ENCODE assay signal across 10 cellular contexts in the genomic region with DNA sequence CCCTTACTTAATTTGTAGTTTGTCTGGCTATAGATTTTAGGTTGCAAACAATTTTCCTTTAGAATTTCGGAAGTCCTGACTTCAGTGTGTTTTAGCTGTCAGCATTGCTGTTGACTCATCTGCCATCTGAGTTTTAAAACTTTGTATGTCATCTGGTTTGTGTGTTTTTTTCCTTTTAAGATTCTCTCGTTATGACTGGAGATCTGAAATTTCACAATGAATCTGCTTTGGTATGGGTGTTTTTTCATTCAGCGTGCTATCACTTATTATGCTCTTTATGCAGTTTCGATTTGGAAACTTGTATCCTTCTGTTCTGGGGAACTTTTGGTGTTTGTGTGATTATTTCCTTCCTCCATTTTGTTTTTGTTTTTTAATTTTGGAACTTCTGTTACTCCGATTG. TPM values are rescaled to one million over a fixed set of nuclear protein-coding genes. Genes with fewer than 3 reads are reported as not detected.
DNase-seq lines count a peak whose midpoint lies in the region; ATAC-seq lines count a peak whose summit lies in the region.
"Had no signal": no experiment of that assay in that cellular context is flagged by ENCODE, and none has a peak within 500 bp of the region (broad histone marks: within the 10 kb centered on the region; RNA-seq: fewer than 3 reads in every experiment).

No MANE protein-coding gene starts in this region.

- intact Hi-C loops in posterior vena cava (cut with DNase I) = no loop called here

- peaks cover 14% of the 10 kb centered on the region for H3K9me3 Mint-ChIP-seq in activated T-cell treated with anti-CD3 and anti-CD28 coated beads, Interleukin-2, amount 50 U/mL, for 4 hours
- no peaks in the 10 kb centered on the region for H3K9me3 Mint-ChIP-seq in stimulated activated memory B cell treated with anti-CD40 and anti-IgM and Interleukin-4, amounts not matched to agents 10 μg/mL and 1 μg/mL and 100 μg/mL, for 72 hours

- peak; percentile 91 to 94 for ATAC-seq in activated T-cell treated with anti-CD3 and anti-CD28 coated beads, Interleukin-2, amount 50 U/mL, for 4 hours
- ATAC-seq in GM21528 (IDR thresholded peaks at IDR 0.05; ENCODE audit: low FRiP score, unreplicated experiment) = peak; percentile 61
- ATAC-seq in HG03558 (IDR thresholded peaks at IDR 0.05; ENCODE audit: extremely low read depth, unreplicated experiment) = peak; percentile 82
- peak; percentile 74 for ATAC-seq in stimulated activated memory B cell treated with anti-CD40 and anti-IgM and Interleukin-4, amounts not matched to agents 10 μg/mL and 1 μg/mL and 100 μg/mL, for 72 hours

- H3K4me1 Mint-ChIP-seq in activated T-cell treated with anti-CD3 and anti-CD28 coated beads, Interleukin-2, amount 50 U/mL, for 4 hours (ENCODE audit: low read depth) = peaks cover 12% of the 10 kb centered on the region
- peaks cover 12% of the 10 kb centered on the region for H3K4me1 Mint-ChIP-seq in stimulated activated memory B cell treated with anti-CD40 and anti-IgM and Interleukin-4, amounts not matched to agents 10 μg/mL and 1 μg/mL and 100 μg/mL, for 72 hours

- peak overlapping the region; percentile 75 for H3K27ac Mint-ChIP-seq in stimulated activated memory B cell treated with anti-CD40 and anti-IgM and Interleukin-4, amounts not matched to agents 10 μg/mL and 1 μg/mL and 100 μg/mL, for 72 hours

- H3K27me3 Mint-ChIP-seq in activated T-cell treated with anti-CD3 and anti-CD28 coated beads, Interleukin-2, amount 50 U/mL, for 4 hours (ENCODE audit: low read depth) = peaks cover 2% of the 10 kb centered on the region
- H3K27me3 Mint-ChIP-seq in stimulated activated memory B cell treated with anti-CD40 and anti-IgM and Interleukin-4, amounts not matched to agents 10 μg/mL and 1 μg/mL and 100 μg/mL, for 72 hours = no peaks in the 10 kb centered on the region

- H3K36me3 Mint-ChIP-seq in activated T-cell treated with anti-CD3 and anti-CD28 coated beads, Interleukin-2, amount 50 U/mL, for 4 hours (ENCODE audit: insufficient read depth) = no peaks in the 10 kb centered on the region
- H3K36me3 Mint-ChIP-seq in stimulated activated memory B cell treated with anti-CD40 and anti-IgM and Interleukin-4, amounts not matched to agents 10 μg/mL and 1 μg/mL and 100 μg/mL, for 72 hours = no peaks in the 10 kb centered on the region

- no peak for DNase-seq in activated T-cell treated with anti-CD3 and anti-CD28 coated beads, Interleukin-2, amount 50 U/mL, for 4 hours
- DNase-seq in activated T-cell treated with anti-CD3 and anti-CD28 coated beads, Interleukin-2, amount 50 U/mL, for 1 hour = no peak
- DNase-seq in posterior vena cava (ENCODE audit: low spot score) (no peak), retina (no peak)
- DNase-seq in activated CD8-positive, alpha-beta memory T cell treated with anti-CD3 and anti-CD28 coated beads, Interleukin-2, amount 50 U/mL, for 4 hours = no peak
- DNase-seq: NCI-H510A, SW 1271 had no signal

- peak overlapping the region; percentile 40 for H3K4me3 Mint-ChIP-seq in activated T-cell treated with anti-CD3 and anti-CD28 coated beads, Interleukin-2, amount 50 U/mL, for 4 hours
- peak overlapping the region; percentile 15 for H3K4me3 Mint-ChIP-seq in stimulated activated memory B cell treated with anti-CD40 and anti-IgM and Interleukin-4, amounts not matched to agents 10 μg/mL and 1 μg/mL and 100 μg/mL, for 72 hours

RNA-seq across cellular contexts. Expression of a gene that starts 53.7 kb away (rescaled TPM):
- 10 to 100 TPM; 14.9 to 16.3 (median 15.3) TPM for total RNA-seq in activated T-cell treated with anti-CD3 and anti-CD28 coated beads, Interleukin-2, amount 50 U/mL, for 4 hours
- 10 to 100 TPM; 53.5 to 60.9 TPM for total RNA-seq in posterior vena cava
